Comparison of ENCODE assay signal across 3 cellular contexts in genomic region chr5:29769474-29769873, GRCh38.
TF ChIP-seq lines count a peak whose summit lies in the region.

No MANE protein-coding gene starts in this region.

TF ChIP-seq in HepG2, 621 proteins besides CTCF, POLR2A, EP300 and RAD21:
- peak; percentile 40; the same call in 1 of the 2 replicates for TF ChIP-seq MAFF (IDR thresholded peaks at IDR 0.05; ENCODE audit: low read depth, low read length)
- TF ChIP-seq ZNF350 (CRISPR knock-in tag; IDR thresholded peaks at IDR 0.05; ENCODE audit: borderline replicate concordance, low read depth), result no peak
- no peak for TF ChIP-seq ZNF20 (CRISPR knock-in tag; IDR thresholded peaks at IDR 0.05)
- no peak for TF ChIP-seq ZNF615 (CRISPR knock-in tag; IDR thresholded peaks at IDR 0.05; ENCODE audit: borderline replicate concordance)
- no peak for TF ChIP-seq JDP2 (CRISPR knock-in tag; IDR thresholded peaks at IDR 0.05; ENCODE audit: borderline replicate concordance)
- peak; percentile 47 to 69; a peak in 3 of 4 replicates for TF ChIP-seq MAFK (conservative IDR thresholded peaks at IDR 0.05 in 1 of 2, IDR thresholded peaks at IDR 0.05 in 1 of 2; ENCODE audit: low read length in 2 of 2)
- no peak for TF ChIP-seq ZSCAN25 (CRISPR knock-in tag; IDR thresholded peaks at IDR 0.05)

TF ChIP-seq in A549, 52 proteins besides CTCF, POLR2A, EP300 and RAD21:
- TF ChIP-seq RFX5 (IDR thresholded peaks at IDR 0.05) (no peak), MAFK (IDR thresholded peaks at IDR 0.05; ENCODE audit: partially characterized antibody) (peak; percentile 29)

TF ChIP-seq in K562, 482 proteins besides CTCF, POLR2A, EP300 and RAD21:
- TF ChIP-seq C11orf30 (IDR thresholded peaks at IDR 0.05; ENCODE audit: low read depth) (peak; percentile 72), MEIS2 (IDR thresholded peaks at IDR 0.05; ENCODE audit: partially characterized antibody) (no peak), ZNF316 (IDR thresholded peaks at IDR 0.05) (peak; percentile 85), MAFG (tag; conservative IDR thresholded peaks at IDR 0.05) (peak; percentile 50)
